Comparison of ENCODE assay signal across 8 cellular contexts in the genomic region with DNA sequence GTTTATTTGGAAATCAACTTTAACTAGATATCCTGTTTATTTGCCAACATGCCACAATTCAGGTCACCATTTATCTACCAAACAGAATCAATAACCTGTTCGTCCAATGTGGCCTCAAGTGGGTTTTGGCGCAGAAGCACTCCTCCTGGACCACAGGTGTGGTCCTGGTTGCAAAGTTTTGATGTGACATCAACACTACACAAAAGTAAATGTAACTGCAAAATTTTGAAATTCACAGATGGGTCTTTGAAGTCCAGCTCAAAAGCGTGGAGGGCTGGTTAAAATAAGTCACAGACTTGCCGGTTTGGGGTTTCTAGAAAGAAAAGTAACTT. TPM values are rescaled to one million over a fixed set of nuclear protein-coding genes. Genes with fewer than 3 reads are reported as not detected.
DNase-seq lines count a peak whose midpoint lies in the region; ATAC-seq, FAIRE-seq and TF ChIP-seq lines count a peak whose summit lies in the region.

No MANE protein-coding gene starts in this region.

- H3K79me1 ChIP-seq in trophoblast cell (ENCODE audit: low read length): peaks cover 4% of the 10 kb centered on the region

- H4K20me1 ChIP-seq in endothelial cell of umbilical vein (replicated peaks; ENCODE audit: control insufficient read depth, extremely low read depth, insufficient read depth, low read length): no peaks in the 10 kb centered on the region

- no peak for DNase-seq in GM12891 (ENCODE audit: insufficient read length, low spot score)
- no peak for DNase-seq in NB4 (ENCODE audit: low read depth)
- no peak for DNase-seq in endothelial cell of umbilical vein (ENCODE audit: low read depth, low spot score)
- no peak for DNase-seq in trophoblast cell
- DNase-seq in NCI-H1092 treated with DMSO at 0.1 percent for 48 hours (lab: John Stamatoyannopoulos, UW): no peak
- DNase-seq in stimulated activated CD4-positive, alpha-beta T cell treated with anti-CD3 and anti-CD28 coated beads, Interleukin-4, amount 100 ng/mL, for 4 hours: no peak

- H4K91ac ChIP-seq in trophoblast cell (ENCODE audit: low read depth, low read length): no peak overlapping the region

- no peaks in the 10 kb centered on the region for H3K9me3 ChIP-seq in endothelial cell of umbilical vein (replicated peaks; ENCODE audit: control insufficient read depth, insufficient read depth, low read length)
- no peaks in the 10 kb centered on the region for H3K9me3 ChIP-seq in trophoblast cell (ENCODE audit: insufficient read depth, low read depth, low read length)

- no peak overlapping the region for H3K23ac ChIP-seq in trophoblast cell (ENCODE audit: low read length)

- no peaks in the 10 kb centered on the region for H3K9me1 ChIP-seq in endothelial cell of umbilical vein (replicated peaks; ENCODE audit: control insufficient read depth, extremely low read depth, insufficient read depth, low read length)

- H2AFZ ChIP-seq in endothelial cell of umbilical vein (ENCODE audit: low read depth, low read length) (peak overlapping the region; percentile 82), trophoblast cell (ENCODE audit: insufficient read depth, low read length, poor library complexity) (peak overlapping the region; percentile 45)

- no peak overlapping the region for H3K18ac ChIP-seq in trophoblast cell (ENCODE audit: low read length)

- H3K4me2 ChIP-seq in endothelial cell of umbilical vein (ENCODE audit: insufficient read depth, low read length) (peak overlapping the region; percentile 85), trophoblast cell (ENCODE audit: low read length) (peak overlapping the region; percentile 70)

- BruUV-seq in endothelial cell of umbilical vein (replicated peaks; lab: Mats Ljungman, UMichigan): no TSS peak

- dilution Hi-C loops in endothelial cell of umbilical vein (cut with MboI; ENCODE audit: extremely low pct_ligation_motif_present, low sequenced_read_pairs): no loop called here

- intact Hi-C loops in endothelial cell of umbilical vein (cut with micrococcal nuclease): no loop called here

- H3K27me3 ChIP-seq in endothelial cell of umbilical vein (ENCODE audit: control insufficient read depth in 2 of 2, insufficient read depth in 2 of 2, low read length in 2 of 2): peaks cover 6 to 9% of the 10 kb centered on the region in 2 experiments
- H3K27me3 ChIP-seq in trophoblast cell (ENCODE audit: insufficient read depth, low read length): no peaks in the 10 kb centered on the region

- POLR2A ChIA-PET in endothelial cell of umbilical vein (lab: Charles Lee): interaction anchor here (0.6 kb wide), 1 partner anchor 12 kb away, joined by 3 read pairs; no protein-coding TSS in a partner anchor

- TF ChIP-seq CTCF in NB4 (IDR thresholded peaks at IDR 0.05; ENCODE audit: low read depth, low read length) (no peak), endothelial cell of umbilical vein (IDR thresholded peaks at IDR 0.05; ENCODE audit: extremely low read depth in 1 of 2, insufficient read depth in 1 of 2, low read depth in 1 of 2, low read length in 2 of 2) (no peak)

- no CpG with 5 or more reads among the region's 4 CpGs for WGBS in trophoblast cell (ENCODE audit: extremely low coverage, insufficient coverage, insufficient read length)

- CTCF ChIA-PET in endothelial cell of umbilical vein (lab: Charles Lee): interaction anchor here (1.6 to 2.7 kb wide), 2 partner anchors 9 to 45 kb away, joined by 5 to 12 read pairs; no protein-coding TSS in a partner anchor

- ATAC-seq in HG02759 (IDR thresholded peaks at IDR 0.05; ENCODE audit: unreplicated experiment) (no peak), GM18519 (IDR thresholded peaks at IDR 0.05; ENCODE audit: low FRiP score, unreplicated experiment) (no peak)

- H2AK5ac ChIP-seq in trophoblast cell (ENCODE audit: low read length): no peak overlapping the region

- H2BK120ac ChIP-seq in trophoblast cell (ENCODE audit: insufficient read depth, low read length, poor library complexity): no peak overlapping the region

- H4K12ac ChIP-seq in trophoblast cell (ENCODE audit: low read depth, low read length): peak overlapping the region; percentile 7

- H2BK12ac ChIP-seq in trophoblast cell (ENCODE audit: low read length): no peak overlapping the region

- FAIRE-seq in GM12891 (lab: Jason Lieb, UNC) (peak; percentile 48), endothelial cell of umbilical vein (lab: Jason Lieb, UNC) (no peak)

- H3K14ac ChIP-seq in trophoblast cell (ENCODE audit: low read length): no peak overlapping the region

- H3K79me2 ChIP-seq in endothelial cell of umbilical vein (ENCODE audit: control insufficient read depth, insufficient read depth, low read length): no peaks in the 10 kb centered on the region
- no peaks in the 10 kb centered on the region for H3K79me2 ChIP-seq in trophoblast cell (ENCODE audit: control insufficient read depth, insufficient read depth, low read length, poor library complexity)

- TF ChIP-seq POLR2A in GM12891 (IDR thresholded peaks at IDR 0.05; ENCODE audit: low read depth, low read length) (no peak), NB4 (IDR thresholded peaks at IDR 0.05; ENCODE audit: extremely low read depth, insufficient read length) (no peak), endothelial cell of umbilical vein (IDR thresholded peaks at IDR 0.05; ENCODE audit: low read depth, low read length) (no peak)

- H3K4me3 ChIP-seq in NB4 (ENCODE audit: low read depth, low read length) (peak overlapping the region; percentile 83), endothelial cell of umbilical vein (replicated peaks in 1 of 3; ENCODE audit: insufficient read depth in 1 of 3, low read depth in 1 of 3, low read length in 3 of 3) (peak overlapping the region; percentile 9 to 51 (median 22)), trophoblast cell (ENCODE audit: low read depth, low read length) (no peak overlapping the region)

- H2BK5ac ChIP-seq in trophoblast cell (ENCODE audit: low read depth, low read length, poor library complexity): no peak overlapping the region

- no peaks in the 10 kb centered on the region for H3K36me3 ChIP-seq in endothelial cell of umbilical vein (ENCODE audit: control insufficient read depth in 2 of 2, extremely low read depth in 1 of 2, insufficient read depth in 2 of 2, low read length in 2 of 2)
- no peaks in the 10 kb centered on the region for H3K36me3 ChIP-seq in trophoblast cell (ENCODE audit: control insufficient read depth in 1 of 2, insufficient read depth in 2 of 2, low read length in 2 of 2)

- peak overlapping the region; percentile 7 for H4K8ac ChIP-seq in trophoblast cell (ENCODE audit: low read depth, low read length)

- H3K27ac ChIP-seq in endothelial cell of umbilical vein (ENCODE audit: insufficient read depth, low read depth, low read length) (no peak overlapping the region), trophoblast cell (ENCODE audit: low read depth, low read length) (no peak overlapping the region)

- H3K4ac ChIP-seq in trophoblast cell (ENCODE audit: low read depth, low read length): no peak overlapping the region

- H3K9ac ChIP-seq in endothelial cell of umbilical vein (replicated peaks; ENCODE audit: extremely low read depth, insufficient read depth, low read length) (no peak overlapping the region), trophoblast cell (ENCODE audit: low read length) (no peak overlapping the region)

- H3K4me1 ChIP-seq in endothelial cell of umbilical vein (ENCODE audit: control insufficient read depth, extremely low read depth, insufficient read depth, low read length): peaks cover 4% of the 10 kb centered on the region
- H3K4me1 ChIP-seq in trophoblast cell (ENCODE audit: control insufficient read depth in 1 of 2, insufficient read depth in 2 of 2, low read length in 2 of 2): peaks cover 0 to 5% of the 10 kb centered on the region in 2 experiments

TF ChIP-seq in GM12891, 5 proteins besides CTCF, POLR2A, EP300 and RAD21:
- TF ChIP-seq POU2F2 (IDR thresholded peaks at IDR 0.05; ENCODE audit: low read depth, low read length) (no peak), POLR2AphosphoS5 (IDR thresholded peaks at IDR 0.05; ENCODE audit: low read depth, low read length) (no peak), SPI1 (IDR thresholded peaks at IDR 0.05; ENCODE audit: low read depth, low read length) (no peak), TAF1 (IDR thresholded peaks at IDR 0.05; ENCODE audit: low read depth, low read length) (no peak), PAX5 (IDR thresholded peaks at IDR 0.05; ENCODE audit: insufficient read depth, low read length, severe bottlenecking) (no peak)

TF ChIP-seq in endothelial cell of umbilical vein, 7 proteins besides CTCF, POLR2A, EP300 and RAD21 (continues in another document):
- TF ChIP-seq JUN (IDR thresholded peaks at IDR 0.05; ENCODE audit: borderline replicate concordance, insufficient read depth, insufficient read length, low read depth) (no peak), EZH2 (IDR thresholded peaks at IDR 0.05; ENCODE audit: borderline replicate concordance, low read depth, low read length, severe bottlenecking) (no peak), POLR2AphosphoS5 (IDR thresholded peaks at IDR 0.05; ENCODE audit: insufficient read depth, low read depth, low read length) (no peak), MYC (IDR thresholded peaks at IDR 0.05; ENCODE audit: low read depth, low read length) (no peak), GATA2 (IDR thresholded peaks at IDR 0.05; ENCODE audit: insufficient read depth, insufficient read length, low read depth, low read length) (no peak)

RNA-seq across cellular contexts. Expression of a gene that starts 0.5 kb away (rescaled TPM):
- polyA plus RNA-seq in GM12891 (2012; ENCODE audit: low read depth, missing spikeins): 23.4 TPM
- total RNA-seq in endothelial cell of umbilical vein: 6.2 and 10.7 TPM in 2 replicates
- polyA plus RNA-seq in endothelial cell of umbilical vein: 9.7 and 11.2 TPM in 2 replicates
- polyA plus RNA-seq in endothelial cell of umbilical vein (2011; cell fraction: cytosol; rRNA removed): 8.9 and 9.0 TPM in 2 replicates
- polyA plus RNA-seq in endothelial cell of umbilical vein (2011; cell fraction: nucleus; rRNA removed): 14.9 TPM in 2 replicates
- polyA plus RNA-seq in endothelial cell of umbilical vein (2012): 4.8 and 5.3 TPM in 2 replicates
- 13.2 and 26.2 TPM in 2 replicates for polyA minus RNA-seq in endothelial cell of umbilical vein
- not detected for polyA minus RNA-seq in endothelial cell of umbilical vein (2011; cell fraction: cytosol; rRNA and poly(A)+ RNA removed)
- 5.5 and 7.0 TPM in 2 replicates for polyA minus RNA-seq in endothelial cell of umbilical vein (2011; cell fraction: nucleus; rRNA and poly(A)+ RNA removed)
- 8.3 and 8.5 TPM in 2 replicates for polyA plus RNA-seq in trophoblast cell (2013)

RNA-seq across cellular contexts. Expression of a gene that starts 25.0 kb away (rescaled TPM):
- polyA plus RNA-seq in GM12891 (2012; ENCODE audit: low read depth, missing spikeins): 25.3 TPM
- total RNA-seq in endothelial cell of umbilical vein: 4.7 and 6.9 TPM in 2 replicates
- polyA plus RNA-seq in endothelial cell of umbilical vein: 1.2 and 1.3 TPM in 2 replicates
- 1.8 and 2.2 TPM in 2 replicates for polyA plus RNA-seq in endothelial cell of umbilical vein (2011; cell fraction: cytosol; rRNA removed)
- 4.5 and 4.6 TPM in 2 replicates for polyA plus RNA-seq in endothelial cell of umbilical vein (2011; cell fraction: nucleus; rRNA removed)
- 4.5 and 5.6 TPM in 2 replicates for polyA plus RNA-seq in endothelial cell of umbilical vein (2012)
- polyA minus RNA-seq in endothelial cell of umbilical vein: 1.00 and 1.7 TPM in 2 replicates
- 1.4 TPM for polyA minus RNA-seq in endothelial cell of umbilical vein (2011; cell fraction: cytosol; rRNA and poly(A)+ RNA removed)
- 2.8 and 5.4 TPM in 2 replicates for polyA minus RNA-seq in endothelial cell of umbilical vein (2011; cell fraction: nucleus; rRNA and poly(A)+ RNA removed)
- polyA plus RNA-seq in trophoblast cell (2013): 1.3 TPM in 2 replicates
